Comparison of ENCODE assay signal across 8 cellular contexts in genomic region chr6:30908700-30909099, GRCh38. TPM values are rescaled to one million over a fixed set of nuclear protein-coding genes. Genes with fewer than 3 reads are reported as not detected.
DNase-seq lines count a peak whose midpoint lies in the region; ATAC-seq and TF ChIP-seq lines count a peak whose summit lies in the region.

No MANE protein-coding gene starts in this region.

- H3K36me3 ChIP-seq in OCI-LY1 (ENCODE audit: insufficient read depth, low read length), result peaks cover 5% of the 10 kb centered on the region; the same call in 1 of the 2 replicates
- H3K36me3 ChIP-seq in endocrine pancreas (ENCODE audit: control insufficient read depth, insufficient read depth, low read length), result no peaks in the 10 kb centered on the region
- peaks cover 23% of the 10 kb centered on the region for H3K36me3 ChIP-seq in neuron (ENCODE audit: insufficient read depth, low read length)

- ATAC-seq in HG03025 (IDR thresholded peaks at IDR 0.05; ENCODE audit: low FRiP score, unreplicated experiment), result no peak

- H3K27ac Mint-ChIP-seq in CD14-positive monocyte, result peak overlapping the region in 3 of 7 donors; percentile 22 to 92 (median 55)

- no peaks in the 10 kb centered on the region for H3K9me3 Mint-ChIP-seq in CD14-positive monocyte

- no peaks in the 10 kb centered on the region for H3F3A ChIP-seq in OCI-LY1 (ENCODE audit: insufficient read depth, low read length)

- H3K9me3 ChIP-seq in OCI-LY1 (ENCODE audit: low read length) (no peaks in the 10 kb centered on the region), endocrine pancreas (ENCODE audit: control insufficient read depth, low read length) (no peaks in the 10 kb centered on the region), neuron (ENCODE audit: low read length) (no peaks in the 10 kb centered on the region)

- H3K9me2 ChIP-seq in OCI-LY1 (ENCODE audit: low read depth, low read length), result no peaks in the 10 kb centered on the region

- intact Hi-C loops in CD14-positive monocyte (cut with micrococcal nuclease), result no loop called here

- H3K4me2 ChIP-seq in OCI-LY1 (ENCODE audit: low read length), result peak overlapping the region; percentile 78

- H3K4me3 Mint-ChIP-seq in CD14-positive monocyte, result peak overlapping the region; percentile 99

- H3K9ac ChIP-seq in OCI-LY1 (ENCODE audit: low read length) (peak overlapping the region; percentile 82), endocrine pancreas (ENCODE audit: control insufficient read depth, insufficient read depth, low read length) (peak overlapping the region; percentile 82)

- no peaks in the 10 kb centered on the region for H4K20me1 ChIP-seq in OCI-LY1 (ENCODE audit: insufficient read depth, low read length)

- no peak overlapping the region for H3K27ac ChIP-seq in OCI-LY1 (ENCODE audit: low read depth, low read length, poor library complexity, severe bottlenecking)

- peaks cover 0 to 2% (median 0%) of the 10 kb centered on the region in 3 donors for H3K27me3 Mint-ChIP-seq in CD14-positive monocyte (ENCODE audit: low read depth in 3 of 3)

- H3K79me2 ChIP-seq in OCI-LY1 (ENCODE audit: insufficient read depth, low read length), result no peaks in the 10 kb centered on the region

- H3K27me3 ChIP-seq in OCI-LY1 (ENCODE audit: insufficient read depth, low read length) (no peaks in the 10 kb centered on the region), endocrine pancreas (ENCODE audit: control insufficient read depth, insufficient read depth, low read length) (no peaks in the 10 kb centered on the region), neuron (ENCODE audit: insufficient read depth, low read length) (no peaks in the 10 kb centered on the region)

- TF ChIP-seq CTCF in CD14-positive monocyte (IDR thresholded peaks at IDR 0.05), result no peak
- TF ChIP-seq CTCF in OCI-LY1 (IDR thresholded peaks at IDR 0.05; ENCODE audit: low read length), result no peak

- H3K4me1 Mint-ChIP-seq in CD14-positive monocyte, result peaks cover 23% of the 10 kb centered on the region

- peaks cover 15% of the 10 kb centered on the region for H3K4me1 ChIP-seq in OCI-LY1 (ENCODE audit: insufficient read depth, low read length, severe bottlenecking)
- H3K4me1 ChIP-seq in endocrine pancreas (ENCODE audit: control insufficient read depth, insufficient read depth, low read length), result peaks cover 6% of the 10 kb centered on the region
- H3K4me1 ChIP-seq in neuron (ENCODE audit: insufficient read depth, low read length), result peaks cover 10% of the 10 kb centered on the region

- H3K4me3 ChIP-seq in OCI-LY1 (ENCODE audit: low read depth, low read length, poor library complexity, severe bottlenecking) (peak overlapping the region; percentile 73), endocrine pancreas (ENCODE audit: control insufficient read depth, insufficient read depth, low read length) (peak overlapping the region; percentile 78), neuron (ENCODE audit: low read length) (peak overlapping the region; percentile 85)

- DNase-seq in CD14-positive monocyte (ENCODE audit: low spot score), result no peak
- no peak for DNase-seq in NCI-H1105 treated with DMSO at 0.1 percent for 48 hours (lab: John Stamatoyannopoulos, UW)
- DNase-seq in activated CD4-positive, CD25-positive, alpha-beta regulatory T cell treated with anti-CD3 and anti-CD28 coated beads, Interleukin-2, amount 50 U/mL, for 72 hours, result no peak
- no peak for DNase-seq in NK-92 treated with Interleukin-12 subunit alpha and Interleukin-12 subunit beta, amount 100 ng/mL, for 24 hours (lab: John Stamatoyannopoulos, UW)

- peaks cover 26 to 32% of the 10 kb centered on the region in 2 donors for H3K36me3 Mint-ChIP-seq in CD14-positive monocyte

- H2AFZ ChIP-seq in OCI-LY1 (ENCODE audit: low read length) (no peak overlapping the region), neuron (ENCODE audit: low read depth, low read length) (no peak overlapping the region)

RNA-seq across cellular contexts. Expression of gene GTF2H4, which starts 0.7 kb away (rescaled TPM):
- polyA plus RNA-seq in CD14-positive monocyte, result 1 to 10 TPM; 3.6 to 6.0 TPM

RNA-seq across cellular contexts. Expression of gene VARS2, which starts 5.3 kb away (rescaled TPM):
- 1 to 10 TPM; 7.6 to 8.1 TPM for polyA plus RNA-seq in CD14-positive monocyte

RNA-seq across cellular contexts. Expression of gene SFTA2, which starts 23.3 kb away (rescaled TPM):
- polyA plus RNA-seq in CD14-positive monocyte, result not detected

RNA-seq across cellular contexts. Expression of gene DDR1, which starts 24.4 kb away (rescaled TPM):
- polyA plus RNA-seq in CD14-positive monocyte, result under 1 TPM; 0.39 to 0.51 TPM

RNA-seq across cellular contexts. Expression of gene MUCL3, which starts 32.1 kb away (rescaled TPM):
- not detected for polyA plus RNA-seq in CD14-positive monocyte
